In genomic region chr13:73045036-73045435, GRCh38 we compare ENCODE assay signal across 17 cellular contexts. TPM values are rescaled to one million over a fixed set of nuclear protein-coding genes. Genes with fewer than 3 reads are reported as not detected.
A peak's percentile ranks its signal among the peaks of the same experiment; 100 is the strongest.
DNase-seq lines count a peak whose midpoint lies in the region; ATAC-seq and TF ChIP-seq lines count a peak whose summit lies in the region.
"Had no signal": no experiment of that assay in that cellular context is flagged by ENCODE, and none has a peak within 500 bp of the region (broad histone marks: within the 10 kb centered on the region; RNA-seq: fewer than 3 reads in every experiment).

No MANE protein-coding gene starts in this region.

- no peak for TF ChIP-seq CTCF in colonic mucosa (IDR thresholded peaks at IDR 0.05)
- TF ChIP-seq CTCF in mucosa of descending colon (IDR thresholded peaks at IDR 0.05): no peak

- peaks cover 2% of the 10 kb centered on the region for H3K36me3 Mint-ChIP-seq in activated naive CD4-positive, alpha-beta T cell treated with anti-CD3 and anti-CD28 coated beads, Interleukin-2, amount 50 U/mL, for 24 hours
- no peaks in the 10 kb centered on the region for H3K36me3 Mint-ChIP-seq in activated naive CD4-positive, alpha-beta T cell treated with anti-CD3 and anti-CD28 coated beads, Interleukin-2, amount 10 ng/mL, durations not matched to agents 7 days and 5 days
- H3K36me3 Mint-ChIP-seq: CD14-positive monocyte; CD4-positive, alpha-beta memory T cell had no signal

- CTCF ChIA-PET in activated naive CD4-positive, alpha-beta T cell treated with anti-CD3 and anti-CD28 coated beads, Interleukin-2, amount 10 ng/mL, durations not matched to agents 7 days and 5 days (lab: Charles Lee): no interaction called here

- peaks cover 1% of the 10 kb centered on the region for H3K27me3 Mint-ChIP-seq in activated naive CD4-positive, alpha-beta T cell treated with anti-CD3 and anti-CD28 coated beads, Interleukin-2, amount 50 U/mL, for 24 hours
- no peaks in the 10 kb centered on the region for H3K27me3 Mint-ChIP-seq in activated naive CD4-positive, alpha-beta T cell treated with anti-CD3 and anti-CD28 coated beads, Interleukin-2, amount 10 ng/mL, durations not matched to agents 7 days and 5 days
- H3K27me3 Mint-ChIP-seq: CD4-positive, alpha-beta memory T cell had no signal

- H3K4me3 ChIP-seq in colonic mucosa: no peak overlapping the region
- H3K4me3 ChIP-seq in mucosa of descending colon: no peak overlapping the region
- H3K4me3 ChIP-seq: BLaER1, GM23248 had no signal

- DNase-seq in activated naive CD4-positive, alpha-beta T cell treated with anti-CD3 and anti-CD28 coated beads, Interleukin-2, amount 10 ng/mL, durations not matched to agents 7 days and 5 days: no peak
- DNase-seq in colonic mucosa (no peak), mucosa of descending colon (no peak)
- no peak for DNase-seq in stimulated activated naive CD8-positive, alpha-beta T cell treated with anti-CD3 and anti-CD28 coated beads, Interleukin-15, Interleukin-2, amounts not matched to agents 100 U/mL and 50 U/mL, for 24 hours
- DNase-seq: Calu3; CD4-positive, alpha-beta memory T cell; DMS79 treated with DMSO at 0.1 percent for 48 hours; GF-D8; GM23248; HCEC 1CT; IMR-90 had no signal

- H3K9me3 ChIP-seq in colonic mucosa (no peaks in the 10 kb centered on the region), mucosa of descending colon (no peaks in the 10 kb centered on the region)
- H3K9me3 ChIP-seq: BLaER1 had no signal

- ATAC-seq in mucosa of descending colon: peak; percentile 52
- no peak for ATAC-seq in stimulated activated naive CD8-positive, alpha-beta T cell treated with anti-CD3 and anti-CD28 coated beads, Interleukin-15, Interleukin-2, amounts not matched to agents 100 U/mL and 50 U/mL, for 24 hours
- ATAC-seq in GM19467 (IDR thresholded peaks at IDR 0.05; ENCODE audit: unreplicated experiment): no peak
- no peak for ATAC-seq in GM21423 (IDR thresholded peaks at IDR 0.05; ENCODE audit: unreplicated experiment)

- H3K4me1 Mint-ChIP-seq in activated naive CD4-positive, alpha-beta T cell treated with anti-CD3 and anti-CD28 coated beads, Interleukin-2, amount 50 U/mL, for 24 hours: no peaks in the 10 kb centered on the region
- no peaks in the 10 kb centered on the region for H3K4me1 Mint-ChIP-seq in activated naive CD4-positive, alpha-beta T cell treated with anti-CD3 and anti-CD28 coated beads, Interleukin-2, amount 10 ng/mL, durations not matched to agents 7 days and 5 days
- H3K4me1 Mint-ChIP-seq: CD4-positive, alpha-beta memory T cell had no signal

- H3K9me3 Mint-ChIP-seq in activated naive CD4-positive, alpha-beta T cell treated with anti-CD3 and anti-CD28 coated beads, Interleukin-2, amount 50 U/mL, for 24 hours: no peaks in the 10 kb centered on the region
- H3K9me3 Mint-ChIP-seq in activated naive CD4-positive, alpha-beta T cell treated with anti-CD3 and anti-CD28 coated beads, Interleukin-2, amount 10 ng/mL, durations not matched to agents 7 days and 5 days: no peaks in the 10 kb centered on the region
- H3K9me3 Mint-ChIP-seq: CD4-positive, alpha-beta memory T cell had no signal

- H3K36me3 ChIP-seq in colonic mucosa (no peaks in the 10 kb centered on the region), mucosa of descending colon (ENCODE audit: low read depth) (peaks cover 7% of the 10 kb centered on the region)
- H3K36me3 ChIP-seq: BLaER1 had no signal

- peak overlapping the region; percentile 64 for H3K27ac ChIP-seq in colonic mucosa
- H3K27ac ChIP-seq: 22Rv1, BLaER1, GM23248 had no signal

- intact Hi-C loops in colonic mucosa (cut with DNase I) (no loop called here), mucosa of descending colon (cut with DNase I, micrococcal nuclease) (no loop called here)

- H3K4me1 ChIP-seq in colonic mucosa (no peaks in the 10 kb centered on the region), mucosa of descending colon (ENCODE audit: low read depth) (no peaks in the 10 kb centered on the region)
- H3K4me1 ChIP-seq: BLaER1 had no signal

- H3K27ac Mint-ChIP-seq in activated naive CD4-positive, alpha-beta T cell treated with anti-CD3 and anti-CD28 coated beads, Interleukin-2, amount 50 U/mL, for 24 hours: peak overlapping the region; percentile 20
- no peak overlapping the region for H3K27ac Mint-ChIP-seq in activated naive CD4-positive, alpha-beta T cell treated with anti-CD3 and anti-CD28 coated beads, Interleukin-2, amount 10 ng/mL, durations not matched to agents 7 days and 5 days
- H3K27ac Mint-ChIP-seq: CD4-positive, alpha-beta memory T cell had no signal

- no peak overlapping the region for H3K4me3 Mint-ChIP-seq in activated naive CD4-positive, alpha-beta T cell treated with anti-CD3 and anti-CD28 coated beads, Interleukin-2, amount 50 U/mL, for 24 hours
- no peak overlapping the region for H3K4me3 Mint-ChIP-seq in activated naive CD4-positive, alpha-beta T cell treated with anti-CD3 and anti-CD28 coated beads, Interleukin-2, amount 10 ng/mL, durations not matched to agents 7 days and 5 days
- H3K4me3 Mint-ChIP-seq: CD14-positive monocyte; CD4-positive, alpha-beta memory T cell had no signal

- peak overlapping the region in 1 of 2 donors; percentile 54 for H3K9ac ChIP-seq in colonic mucosa (ENCODE audit: low read depth in 2 of 2, low read length in 2 of 2)
- H3K9ac ChIP-seq: BLaER1, GM23248 had no signal

- H3K27me3 ChIP-seq in colonic mucosa: no peaks in the 10 kb centered on the region
- H3K27me3 ChIP-seq: BLaER1 had no signal

RNA-seq across cellular contexts. Expression of gene KLF5, which starts 13.8 kb away (rescaled TPM):
- total RNA-seq in colonic mucosa (100 to 1,000 TPM; 334 to 424 TPM), mucosa of descending colon (100 to 1,000 TPM; 131 to 401 (median 330) TPM)
